22 cellular contexts compared by ENCODE assay signal in genomic region chr21:45908536-45909237, GRCh38.
"Had no signal": no experiment of that assay in that cellular context is flagged by ENCODE, and none has a peak within 500 bp of the region (broad histone marks: within the 10 kb centered on the region; RNA-seq: fewer than 3 reads in every experiment).

No MANE protein-coding gene starts in this region.

- H3K27me3 Mint-ChIP-seq: naive thymus-derived CD8-positive, alpha-beta T cell; progenitor cell of endocrine pancreas; stimulated activated naive B cell treated with anti-CD40 and anti-IgM and Interleukin-4, amounts not matched to agents 10 μg/mL and 1 μg/mL and 100 μg/mL, for 72 hours; stimulated activated naive CD8-positive, alpha-beta T cell treated with anti-CD3 and anti-CD28 coated beads, Interleukin-15, amount 100 ng/mL, for 72 hours had no signal

- H3K36me3 ChIP-seq: pancreas, upper lobe of right lung, vagina had no signal

- H2AFZ ChIP-seq: hepatocyte had no signal

- H3K27ac ChIP-seq: foreskin keratinocyte, hepatocyte, pancreas, spleen, testis, tibial nerve, upper lobe of right lung, vagina had no signal

- H3K4me3 Mint-ChIP-seq: endodermal cell; naive thymus-derived CD8-positive, alpha-beta T cell; stimulated activated naive B cell treated with anti-CD40 and anti-IgM and Interleukin-4, amounts not matched to agents 10 μg/mL and 1 μg/mL and 100 μg/mL, for 72 hours; stimulated activated naive CD8-positive, alpha-beta T cell treated with anti-CD3 and anti-CD28 coated beads, Interleukin-15, amount 100 ng/mL, for 72 hours had no signal

- H3K27ac Mint-ChIP-seq: progenitor cell of endocrine pancreas; stimulated activated naive B cell treated with anti-CD40 and anti-IgM and Interleukin-4, amounts not matched to agents 10 μg/mL and 1 μg/mL and 100 μg/mL, for 72 hours; stimulated activated naive CD8-positive, alpha-beta T cell treated with anti-CD3 and anti-CD28 coated beads, Interleukin-15, amount 100 ng/mL, for 72 hours had no signal

- FAIRE-seq: endothelial cell of umbilical vein, pancreas had no signal

- H3K9me3 Mint-ChIP-seq: endodermal cell; naive thymus-derived CD8-positive, alpha-beta T cell; stimulated activated naive B cell treated with anti-CD40 and anti-IgM and Interleukin-4, amounts not matched to agents 10 μg/mL and 1 μg/mL and 100 μg/mL, for 72 hours; stimulated activated naive CD8-positive, alpha-beta T cell treated with anti-CD3 and anti-CD28 coated beads, Interleukin-15, amount 100 ng/mL, for 72 hours had no signal

- H3K27me3 ChIP-seq: foreskin keratinocyte, hepatocyte, pancreas, spleen, testis, tibial nerve, upper lobe of right lung, vagina had no signal

- H3K4me3 ChIP-seq: coronary artery, hepatocyte, mucosa of descending colon, pancreas, spleen, testis, tibial nerve, upper lobe of right lung, vagina had no signal

- H3K9me3 ChIP-seq: mucosa of descending colon, pancreas, spleen, testis, tibial nerve, upper lobe of right lung, vagina had no signal

- H3K36me3 Mint-ChIP-seq: naive thymus-derived CD8-positive, alpha-beta T cell; stimulated activated naive B cell treated with anti-CD40 and anti-IgM and Interleukin-4, amounts not matched to agents 10 μg/mL and 1 μg/mL and 100 μg/mL, for 72 hours had no signal

- H3K4me1 Mint-ChIP-seq: endodermal cell; stimulated activated naive B cell treated with anti-CD40 and anti-IgM and Interleukin-4, amounts not matched to agents 10 μg/mL and 1 μg/mL and 100 μg/mL, for 72 hours; stimulated activated naive CD8-positive, alpha-beta T cell treated with anti-CD3 and anti-CD28 coated beads, Interleukin-15, amount 100 ng/mL, for 72 hours had no signal

- ATAC-seq: foreskin keratinocyte; mucosa of descending colon; naive thymus-derived CD8-positive, alpha-beta T cell; pancreas; sciatic nerve; stimulated activated naive B cell treated with anti-CD40 and anti-IgM and Interleukin-4, amounts not matched to agents 10 μg/mL and 1 μg/mL and 100 μg/mL, for 72 hours; stimulated activated naive CD8-positive, alpha-beta T cell treated with anti-CD3 and anti-CD28 coated beads, Interleukin-15, amount 100 ng/mL, for 72 hours; upper lobe of right lung had no signal

- H3K4me1 ChIP-seq: foreskin keratinocyte, pancreas, spleen, upper lobe of right lung, vagina had no signal

- H3K79me2 ChIP-seq: hepatocyte had no signal

- DNase-seq: effector CD4-positive, alpha-beta T cell; endodermal cell; erythroblast; foreskin keratinocyte; naive thymus-derived CD8-positive, alpha-beta T cell; spleen; stimulated activated CD4-positive, alpha-beta T cell treated with anti-CD3 and anti-CD28 coated beads, Interleukin-15, amount 100 ng/mL, for 24 hours; stimulated activated CD4-positive, alpha-beta T cell treated with anti-CD3 and anti-CD28 coated beads, Interleukin-1b, Interleukin-23, amount 100 ng/mL, for 48 hours; stimulated activated CD4-positive, alpha-beta T cell treated with anti-CD3 and anti-CD28 coated beads, Interleukin-4, amount 100 ng/mL, for 24 hours; stimulated activated naive B cell treated with anti-CD40 and anti-IgM and Interleukin-4, amounts not matched to agents 10 μg/mL and 1 μg/mL and 100 μg/mL, for 72 hours; stimulated activated naive CD8-positive, alpha-beta T cell treated with anti-CD3 and anti-CD28 coated beads, Interleukin-15, amount 100 ng/mL, for 72 hours; testis; upper lobe of right lung had no signal

- H3K4me2 ChIP-seq: hepatocyte had no signal
